21 cellular contexts compared by ENCODE assay signal in the genomic region with DNA sequence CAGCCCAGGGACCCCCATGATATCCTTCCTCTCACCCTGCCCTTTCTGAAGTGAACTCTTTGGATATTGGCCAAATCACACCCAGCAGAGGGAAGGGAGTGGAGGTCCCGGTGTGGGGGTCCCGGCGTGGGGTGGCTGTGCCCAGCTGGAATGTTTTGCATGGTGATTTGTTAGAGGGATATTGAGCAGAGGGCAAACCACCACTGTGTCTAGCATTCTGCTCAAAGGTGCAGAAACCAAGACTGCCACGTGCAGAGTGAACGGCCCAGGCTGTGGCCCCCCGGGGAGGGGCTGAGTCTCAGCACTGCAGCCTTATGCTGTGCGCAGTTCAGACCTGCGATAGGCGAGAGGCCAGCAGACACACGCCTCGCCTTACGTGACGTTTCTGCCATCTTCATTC. TPM values are rescaled to one million over a fixed set of nuclear protein-coding genes. Genes with fewer than 3 reads are reported as not detected.
DNase-seq lines count a peak whose midpoint lies in the region; ATAC-seq, FAIRE-seq and TF ChIP-seq lines count a peak whose summit lies in the region.
"Had no signal": no experiment of that assay in that cellular context is flagged by ENCODE, and none has a peak within 500 bp of the region (broad histone marks: within the 10 kb centered on the region; RNA-seq: fewer than 3 reads in every experiment).

No MANE protein-coding gene starts in this region.

- CTCF ChIA-PET in MCF 10A (lab: Yijun Ruan, JAX) = interaction anchor here (0.6 to 3.8 kb wide), 4 partner anchors 12 to 137 kb away, joined by 3 to 9 read pairs (median 3); no protein-coding TSS in a partner anchor

- H3K4me2 ChIP-seq in keratinocyte (ENCODE audit: control insufficient read depth, extremely low read depth, insufficient read depth, low read depth, low read length) (peak overlapping the region; percentile 37), GM23338 (no peak overlapping the region)

- peak overlapping the region; percentile 44 for H3K9ac ChIP-seq in keratinocyte (ENCODE audit: control insufficient read depth, extremely low read depth, insufficient read depth, low read length)

- DNase-seq in MCF 10A (ENCODE audit: unreplicated experiment) (no peak), breast epithelium (ENCODE audit: low spot score in 2 of 2) (no peak), SJSA1 (ENCODE audit: low read depth in 1 of 2, low spot score in 2 of 2) (no peak), keratinocyte (ENCODE audit: low read depth, low spot score) (no peak), spleen (no peak), GM23338 (ENCODE audit: low spot score) (no peak), posterior vena cava (ENCODE audit: low spot score) (no peak), retina (no peak)
- DNase-seq: anterior cingulate cortex, foreskin melanocyte, hypothalamus, NCI-H1092 treated with DMSO at 0.1 percent for 48 hours, NCI-H2029 treated with DMSO at 0.1 percent for 48 hours, NCI-H345, NCI-H774, nucleus accumbens had no signal

- TF ChIP-seq POLR2A in breast epithelium (IDR thresholded peaks at IDR 0.05) (no peak), spleen (IDR thresholded peaks at IDR 0.05) (no peak)

- POLR2A ChIA-PET in MCF 10A (lab: Yijun Ruan, JAX) = interaction anchor here (0.6 to 1.2 kb wide), 3 partner anchors 39 to 48 kb away, joined by 3 read pairs; no protein-coding TSS in a partner anchor

- no peaks in the 10 kb centered on the region for H3K36me3 ChIP-seq in breast epithelium
- H3K36me3 ChIP-seq in SJSA1 = no peaks in the 10 kb centered on the region
- H3K36me3 ChIP-seq in keratinocyte (ENCODE audit: control insufficient read depth in 2 of 2, extremely low read depth in 1 of 2, insufficient read depth in 2 of 2, low read length in 2 of 2) = no peaks in the 10 kb centered on the region
- H3K36me3 ChIP-seq in spleen = no peaks in the 10 kb centered on the region
- no peaks in the 10 kb centered on the region for H3K36me3 ChIP-seq in GM23338 (ENCODE audit: insufficient read depth)

- no peak overlapping the region for H3K27ac ChIP-seq in breast epithelium
- H3K27ac ChIP-seq in SJSA1 = peak overlapping the region; percentile 54
- H3K27ac ChIP-seq in keratinocyte (ENCODE audit: control insufficient read depth, insufficient read depth, low read length) = no peak overlapping the region
- peak overlapping the region in 7 of 8 donors; percentile 37 to 98 (median 67) for H3K27ac ChIP-seq in spleen
- H3K27ac ChIP-seq in GM23338 (ENCODE audit: low read depth) = no peak overlapping the region

- peak overlapping the region; percentile 70 for H3K27ac Mint-ChIP-seq in MCF 10A (ENCODE audit: low read depth, unreplicated experiment)
- no peak overlapping the region for H3K27ac Mint-ChIP-seq in GM23338
- H3K27ac Mint-ChIP-seq: type B pancreatic cell had no signal

- intact Hi-C loops in MCF 10A (cut with micrococcal nuclease) = no loop called here
- intact Hi-C loops in breast epithelium (cut with DNase I; ENCODE audit: low total_unique reads) = no loop called here
- intact Hi-C loops in spleen (cut with DNase I; ENCODE audit: low total_unique reads) = no loop called here
- intact Hi-C loops in posterior vena cava (cut with DNase I) = no loop called here

- H3K27me3 ChIP-seq in breast epithelium = no peaks in the 10 kb centered on the region
- H3K27me3 ChIP-seq in SJSA1 (replicated peaks) = no peaks in the 10 kb centered on the region
- H3K27me3 ChIP-seq in keratinocyte (ENCODE audit: control insufficient read depth, extremely low read depth, insufficient read depth, low read length) = no peaks in the 10 kb centered on the region
- no peaks in the 10 kb centered on the region for H3K27me3 ChIP-seq in spleen (replicated peaks in 1 of 7)
- no peaks in the 10 kb centered on the region for H3K27me3 ChIP-seq in GM23338 (ENCODE audit: insufficient read depth)

- 78 to 82% (median 79%) methylated on average over 13 of the region's 13 CpGs for WGBS in spleen, 5 donors

- H3K4me3 ChIP-seq in breast epithelium (no peak overlapping the region), SJSA1 (no peak overlapping the region), keratinocyte (ENCODE audit: control insufficient read depth in 2 of 3, extremely low read depth in 1 of 3, insufficient read depth in 2 of 3, low read depth in 1 of 3, low read length in 3 of 3) (no peak overlapping the region), spleen (peak overlapping the region in 1 of 8 donors; percentile 31), GM23338 (no peak overlapping the region)

- TF ChIP-seq CTCF in MCF 10A (IDR thresholded peaks at IDR 0.05; ENCODE audit: unreplicated experiment) (no peak), breast epithelium (IDR thresholded peaks at IDR 0.05) (no peak), keratinocyte (optimal IDR thresholded peaks at IDR 0.05 in 1 of 3, IDR thresholded peaks at IDR 0.05 in 1 of 3, conservative IDR thresholded peaks at IDR 0.05 in 1 of 3; ENCODE audit: extremely low read depth in 1 of 3, insufficient read depth in 2 of 3, low read length in 3 of 3) (no peak), spleen (IDR thresholded peaks at IDR 0.05 in 8 of 11, conservative IDR thresholded peaks at IDR 0.05 in 3 of 11) (no peak), GM23338 (conservative IDR thresholded peaks at IDR 0.05; ENCODE audit: low read depth in 2 of 2) (no peak)

- no peak overlapping the region for H2AFZ ChIP-seq in keratinocyte (ENCODE audit: control insufficient read depth, low read length)
- no peak overlapping the region for H2AFZ ChIP-seq in GM23338

- H4K20me1 ChIP-seq in keratinocyte (ENCODE audit: control insufficient read depth, extremely low read depth, insufficient read depth, low read length) (no peaks in the 10 kb centered on the region), GM23338 (replicated peaks; ENCODE audit: insufficient read depth) (no peaks in the 10 kb centered on the region)

- no peaks in the 10 kb centered on the region for H3K9me2 ChIP-seq in GM23338 (ENCODE audit: insufficient read depth)

- H3K79me2 ChIP-seq in keratinocyte (ENCODE audit: control insufficient read depth, insufficient read depth, low read length) (no peaks in the 10 kb centered on the region), GM23338 (replicated peaks; ENCODE audit: insufficient read depth) (no peaks in the 10 kb centered on the region)

- H3K36me3 Mint-ChIP-seq in MCF 10A (ENCODE audit: insufficient read depth, unreplicated experiment) = no peaks in the 10 kb centered on the region
- no peaks in the 10 kb centered on the region; the same call in 2 of the 3 replicates for H3K36me3 Mint-ChIP-seq in GM23338 (ENCODE audit: low read depth)
- H3K36me3 Mint-ChIP-seq: activated naive CD4-positive, alpha-beta T cell treated with anti-CD3 and anti-CD28 coated beads, Interleukin-2, amount 50 U/mL, for 24 hours; T-cell; type B pancreatic cell had no signal

- H3K4me1 Mint-ChIP-seq in MCF 10A (ENCODE audit: insufficient read depth, unreplicated experiment) (peaks cover 25% of the 10 kb centered on the region), GM23338 (peaks cover 28% of the 10 kb centered on the region)

- BruUV-seq in MCF 10A (replicated peaks; lab: Mats Ljungman, UMichigan) = no TSS peak

- H3K9me3 ChIP-seq in breast epithelium (no peaks in the 10 kb centered on the region), SJSA1 (replicated peaks) (no peaks in the 10 kb centered on the region), keratinocyte (ENCODE audit: control insufficient read depth, low read depth, low read length) (no peaks in the 10 kb centered on the region), spleen (no peaks in the 10 kb centered on the region)

- dilution Hi-C loops in keratinocyte (cut with MboI; ENCODE audit: extremely low pct_ligation_motif_present, low sequenced_read_pairs) = no loop called here

- no peak for ATAC-seq in GM23338

- FAIRE-seq in keratinocyte (lab: Jason Lieb, UNC) = no peak
- FAIRE-seq: islet of Langerhans had no signal

- H3K4me3 Mint-ChIP-seq in MCF 10A (ENCODE audit: unreplicated experiment) (no peak overlapping the region), GM23338 (no peak overlapping the region)
- H3K4me3 Mint-ChIP-seq: type B pancreatic cell had no signal

- no peaks in the 10 kb centered on the region for H3K27me3 Mint-ChIP-seq in MCF 10A (ENCODE audit: insufficient read depth, unreplicated experiment)
- H3K27me3 Mint-ChIP-seq in GM23338 (ENCODE audit: insufficient read depth, low read depth, poor library complexity) = peaks cover 18% of the 10 kb centered on the region
- H3K27me3 Mint-ChIP-seq: activated naive CD4-positive, alpha-beta T cell treated with anti-CD3 and anti-CD28 coated beads, Interleukin-2, amount 50 U/mL, for 24 hours; T-cell had no signal

- H3K9me1 ChIP-seq in keratinocyte (ENCODE audit: control insufficient read depth, extremely low read depth, insufficient read depth, low read length) = peaks cover 5% of the 10 kb centered on the region

- H3K9me3 Mint-ChIP-seq in MCF 10A (ENCODE audit: unreplicated experiment) = no peaks in the 10 kb centered on the region
- H3K9me3 Mint-ChIP-seq in GM23338 = peaks cover 4% of the 10 kb centered on the region; the same call in 1 of the 3 replicates
- H3K9me3 Mint-ChIP-seq: activated naive CD4-positive, alpha-beta T cell treated with anti-CD3 and anti-CD28 coated beads, Interleukin-2, amount 50 U/mL, for 24 hours; activated T-helper 1 cell treated with anti-CD3 and anti-CD28 coated beads, Interleukin-12 subunit alpha, Interleukin-12 subunit beta, Interleukin-2, Interleukin-4 antibody, amounts not matched to agents 30 ng/mL and 10 ng/mL and 1 ng/mL, durations not matched to agents 14 hours and 24 hours and 36 hours; T-cell; type B pancreatic cell had no signal

- peaks cover 0 to 11% of the 10 kb centered on the region in 2 donors for H3K4me1 ChIP-seq in breast epithelium
- peaks cover 18% of the 10 kb centered on the region for H3K4me1 ChIP-seq in SJSA1 (replicated peaks)
- peaks cover 28% of the 10 kb centered on the region for H3K4me1 ChIP-seq in keratinocyte (ENCODE audit: control insufficient read depth, extremely low read depth, insufficient read depth, low read length)
- H3K4me1 ChIP-seq in spleen = peaks cover 39 to 95% (median 68%) of the 10 kb centered on the region in 6 donors
- no peaks in the 10 kb centered on the region; the same call in 1 of the 2 replicates for H3K4me1 ChIP-seq in GM23338 (ENCODE audit: insufficient read depth)

- H3F3A ChIP-seq in GM23338 (replicated peaks; ENCODE audit: low read depth) = 0 out of 2 replicates have a peak, but pooled peaks cover 3% of the 10 kb centered on the region

RNA-seq across cellular contexts. Expression of a gene that starts 7.9 kb away (rescaled TPM):
- total RNA-seq in MCF 10A (2022) (21.5 and 25.0 TPM in 2 replicates), breast epithelium (10 to 100 TPM; 25.9 to 35.7 (median 29.0) TPM), spleen (10 to 100 TPM; 45.4 to 73.4 (median 51.5) TPM), posterior vena cava (10 to 100 TPM; 11.8 to 13.0 TPM)
- 27.0 and 47.4 TPM in 2 replicates for total RNA-seq in SJSA1 (2014; rRNA removed; shearing (Covaris generic))
- polyA plus RNA-seq in keratinocyte (36.5 to 69.7 TPM (median 46.0 TPM) in 3 replicates), spleen (10 to 100 TPM; 37.7 to 49.2 (median 41.3) TPM), GM23338 (2016; fragmentation: Nextera tagmentation; extraction: Ambion mirVana) (63.4 and 65.1 TPM in 2 replicates)
- 33.9 TPM for polyA plus RNA-seq in keratinocyte (2011; ENCODE audit: low read depth)
- polyA plus RNA-seq in keratinocyte (2011; cell fraction: cytosol; rRNA removed) = 56.0 and 89.5 TPM in 2 replicates
- polyA plus RNA-seq in keratinocyte (2011; cell fraction: nucleus; rRNA removed) = 35.7 and 52.3 TPM in 2 replicates
- polyA plus RNA-seq in keratinocyte (2012; ENCODE audit: low replicate concordance) = 26.2 and 26.3 TPM in 2 replicates
- 11.3 to 47.4 TPM (median 21.5 TPM) in 3 replicates for polyA minus RNA-seq in keratinocyte
- 33.8 TPM for polyA minus RNA-seq in keratinocyte (2011; cell fraction: cytosol; rRNA and poly(A)+ RNA removed)
- 12.3 and 13.1 TPM in 2 replicates for polyA minus RNA-seq in keratinocyte (2011; cell fraction: nucleus; rRNA and poly(A)+ RNA removed)
- total RNA-seq in GM23338 (2014; rRNA removed; shearing (Covaris generic)) = 62.3 and 125 TPM in 2 replicates

Comparison
In these comparisons a context has a peak if more than half of its experiments do, and no peak if none do; other contexts are left out.
1. H3K27ac ChIP-seq: peak in SJSA1 (single experiment) and spleen (7 of 8); none in breast epithelium (0 of 2), keratinocyte (single experiment) and GM23338 (single experiment).